17 cellular contexts compared by ENCODE assay signal in genomic region chr10:70445718-70446485, GRCh38. TPM values are rescaled to one million over a fixed set of nuclear protein-coding genes. Genes with fewer than 3 reads are reported as not detected.
DNase-seq lines count a peak whose midpoint lies in the region; ATAC-seq and TF ChIP-seq lines count a peak whose summit lies in the region.
"Had no signal": no experiment of that assay in that cellular context is flagged by ENCODE, and none has a peak within 500 bp of the region (broad histone marks: within the 10 kb centered on the region; RNA-seq: fewer than 3 reads in every experiment).

No MANE protein-coding gene starts in this region.

- H3K9me3 ChIP-seq in HUES48 (ENCODE audit: control insufficient read depth, insufficient read depth, low read length) (no peaks in the 10 kb centered on the region), stomach smooth muscle (ENCODE audit: control insufficient read depth in 2 of 2, low read length in 2 of 2) (no peaks in the 10 kb centered on the region)

- no peak for TF ChIP-seq CTCF in cardiac fibroblast (IDR thresholded peaks at IDR 0.05; ENCODE audit: low read depth, low read length)

- H3K36me3 ChIP-seq in HUES48 (ENCODE audit: control insufficient read depth, insufficient read depth, low read length) (no peaks in the 10 kb centered on the region), stomach smooth muscle (ENCODE audit: control insufficient read depth in 2 of 2, insufficient read depth in 2 of 2, low read length in 2 of 2) (no peaks in the 10 kb centered on the region)

- peaks cover 14% of the 10 kb centered on the region for H3K27me3 ChIP-seq in HUES48 (ENCODE audit: control insufficient read depth, insufficient read depth, low read length)
- peaks cover 2 to 9% of the 10 kb centered on the region in 2 donors for H3K27me3 ChIP-seq in stomach smooth muscle (ENCODE audit: control insufficient read depth in 1 of 2, insufficient read depth in 2 of 2, low read length in 2 of 2)

- no peak overlapping the region for H3K9ac ChIP-seq in HUES48 (ENCODE audit: low read depth, low read length)
- H3K9ac ChIP-seq in stomach smooth muscle (ENCODE audit: low read length in 2 of 2): peak overlapping the region; percentile 35 to 55

- peak; percentile 63 for ATAC-seq in left lobe of liver
- ATAC-seq in GM21390 (IDR thresholded peaks at IDR 0.05; ENCODE audit: unreplicated experiment): no peak
- ATAC-seq in GM18520 (IDR thresholded peaks at IDR 0.05; ENCODE audit: unreplicated experiment): no peak

- H3K4me1 ChIP-seq in HUES48 (ENCODE audit: control insufficient read depth, insufficient read depth, low read length) (peaks cover 34% of the 10 kb centered on the region), stomach smooth muscle (ENCODE audit: control insufficient read depth, insufficient read depth, low read length) (peaks cover 39% of the 10 kb centered on the region)

- peak overlapping the region; percentile 77 for H3K27ac ChIP-seq in HUES48 (ENCODE audit: low read depth, low read length)
- peak overlapping the region; percentile 55 for H3K27ac ChIP-seq in stomach smooth muscle (ENCODE audit: low read length)

- H3K4me3 ChIP-seq in HUES48 (ENCODE audit: low read depth, low read length) (no peak overlapping the region), cardiac fibroblast (replicated peaks in 1 of 2; ENCODE audit: low read depth in 2 of 2, low read length in 2 of 2) (no peak overlapping the region), stomach smooth muscle (ENCODE audit: low read length in 2 of 2) (peak overlapping the region in 1 of 2 donors; percentile 35)

- DNase-seq in cardiac fibroblast (ENCODE audit: low read depth in 2 of 2) (peak; percentile 37 to 65), left lobe of liver (ENCODE audit: low spot score) (no peak), foreskin melanocyte (no peak)
- DNase-seq: activated CD4-positive, CD25-positive, alpha-beta regulatory T cell treated with anti-CD3 and anti-CD28 coated beads, Interleukin-2, amount 50 U/mL, for 72 hours; activated T-cell treated with anti-CD3 and anti-CD28 coated beads, Interleukin-2, amount 50 U/mL, for 1 hour; CD4-positive, alpha-beta memory T cell; KBM-7; naive B cell; NCI-H1436 treated with DMSO at 0.1 percent for 48 hours; NCI-H524 treated with DMSO at 0.1 percent for 48 hours; retina; stimulated activated CD4-positive, alpha-beta T cell treated with anti-CD3 and anti-CD28 coated beads, Interleukin-4, amount 100 ng/mL, for 24 hours had no signal

RNA-seq across cellular contexts. Expression of gene NODAL, which starts 4.4 kb away (rescaled TPM):
- total RNA-seq in left lobe of liver: not detected
- total RNA-seq: CD4-positive, alpha-beta memory T cell; T-helper 1 cell treated with Interleukin-12 subunit alpha and Interleukin-12 subunit beta and Interleukin-4 antibody, amounts not matched to agents 30 ng/mL and 1 ng/mL, for 36 hours had no signal

RNA-seq across cellular contexts. Expression of gene PALD1, which starts 32.7 kb away (rescaled TPM):
- 1.1 TPM for total RNA-seq in left lobe of liver
- total RNA-seq: CD4-positive, alpha-beta memory T cell had no signal

RNA-seq across cellular contexts. Expression of gene EIF4EBP2, which starts 42.0 kb away (rescaled TPM):
- 59.2 TPM for total RNA-seq in left lobe of liver

Comparison
In these comparisons a context has a peak if more than half of its experiments do, and no peak if none do; other contexts are left out.
1. DNase-seq: peak in cardiac fibroblast (2 of 2); none in left lobe of liver (single experiment) and foreskin melanocyte (single experiment).